8 cellular contexts compared by ENCODE assay signal in genomic region chr19:8363803-8364771, GRCh38. TPM values are rescaled to one million over a fixed set of nuclear protein-coding genes. Genes with fewer than 3 reads are reported as not detected.
DNase-seq lines count a peak whose midpoint lies in the region; ATAC-seq and TF ChIP-seq lines count a peak whose summit lies in the region.

ANGPTL4 (plus strand) TSS chr19:8364155; CDS start chr19:8364322, 167 bp downstream.

- no peak within 1 kb of the TSS for H3K27ac ChIP-seq in effector memory CD4-positive, alpha-beta T cell (ENCODE audit: insufficient read depth, low read length, poor library complexity, severe bottlenecking)
- peak within 1 kb of the TSS; percentile 38 to 46 for H3K27ac ChIP-seq in lung (ENCODE audit: low read depth in 1 of 2, low read length in 1 of 2)

- TF ChIP-seq CTCF in lung (IDR thresholded peaks at IDR 0.05; ENCODE audit: control extremely low read depth, extremely low read depth) = no peak

- H3K27me3 ChIP-seq in effector memory CD4-positive, alpha-beta T cell (replicated peaks; ENCODE audit: control insufficient read depth, insufficient read depth, low read length, poor library complexity, severe bottlenecking) = peaks cover 10% of the 10 kb centered on the region
- no peaks in the 10 kb centered on the region for H3K27me3 ChIP-seq in lung (ENCODE audit: control insufficient read depth, insufficient read depth)

- H3K9me3 Mint-ChIP-seq in activated CD4-positive, alpha-beta memory T cell treated with anti-CD3 and anti-CD28 coated beads for 36 hours = no peaks in the 10 kb centered on the region

- intact Hi-C loops in activated CD4-positive, alpha-beta memory T cell treated with anti-CD3 and anti-CD28 coated beads for 36 hours (cut with micrococcal nuclease) = no loop called here

- peaks cover 43% of the 10 kb centered on the region for H3K27me3 Mint-ChIP-seq in activated CD4-positive, alpha-beta memory T cell treated with anti-CD3 and anti-CD28 coated beads for 36 hours

- peaks cover 25% of the 10 kb centered on the region for H3K4me1 Mint-ChIP-seq in activated CD4-positive, alpha-beta memory T cell treated with anti-CD3 and anti-CD28 coated beads for 36 hours (ENCODE audit: low read depth)

- CTCF ChIA-PET in activated CD4-positive, alpha-beta memory T cell treated with anti-CD3 and anti-CD28 coated beads for 36 hours (lab: Charles Lee) = interaction anchor here (0.7 to 4.2 kb wide), 7 partner anchors 10 to 226 kb away, joined by 3 to 17 read pairs (median 3); no protein-coding TSS in a partner anchor

- H3K4me3 ChIP-seq in effector memory CD4-positive, alpha-beta T cell (ENCODE audit: insufficient read depth, low read depth, low read length, poor library complexity, severe bottlenecking) = peak within 1 kb of the TSS; percentile 39
- H3K4me3 ChIP-seq in lung = peak within 1 kb of the TSS; percentile 32

- H3K9me3 ChIP-seq in effector memory CD4-positive, alpha-beta T cell (ENCODE audit: control insufficient read depth, low read length) = no peaks in the 10 kb centered on the region
- H3K9me3 ChIP-seq in lung (ENCODE audit: control insufficient read depth in 2 of 2, insufficient read depth in 1 of 2, low read length in 1 of 2) = no peaks in the 10 kb centered on the region

- peak; percentile 44 for DNase-seq in NCI-H748 (lab: John Stamatoyannopoulos, UW; ENCODE audit: unreplicated experiment)
- no peak for DNase-seq in NCI-H748 treated with DMSO at 0.1 percent for 48 hours (lab: John Stamatoyannopoulos, UW)
- DNase-seq in activated CD4-positive, alpha-beta memory T cell treated with anti-CD3 and anti-CD28 coated beads for 36 hours = peak; percentile 77
- peak in 1 of 3 donors; percentile 8 for DNase-seq in effector memory CD4-positive, alpha-beta T cell
- peak; percentile 60 for DNase-seq in lung (ENCODE audit: low spot score)
- DNase-seq in stimulated activated CD4-positive, alpha-beta T cell treated with anti-CD3 and anti-CD28 coated beads, TNF-alpha, amount 100 ng/mL, for 4 hours (ENCODE audit: low read depth in 3 of 3) = peak; percentile 29 to 59 (median 37)
- no peak for DNase-seq in SHP77 treated with DMSO at 0.1 percent for 48 hours (lab: John Stamatoyannopoulos, UW)

- peak within 1 kb of the TSS; percentile 64 for H3K27ac Mint-ChIP-seq in activated CD4-positive, alpha-beta memory T cell treated with anti-CD3 and anti-CD28 coated beads for 36 hours

- no peaks in the 10 kb centered on the region for H3K36me3 ChIP-seq in effector memory CD4-positive, alpha-beta T cell (ENCODE audit: control insufficient read depth, insufficient read depth, low read length)
- H3K36me3 ChIP-seq in lung (ENCODE audit: control insufficient read depth in 2 of 2, insufficient read depth in 2 of 2, low read length in 2 of 2) = no peaks in the 10 kb centered on the region

- POLR2A ChIA-PET in activated CD4-positive, alpha-beta memory T cell treated with anti-CD3 and anti-CD28 coated beads for 36 hours (lab: Charles Lee) = no interaction called here

- H3K4me3 Mint-ChIP-seq in activated CD4-positive, alpha-beta memory T cell treated with anti-CD3 and anti-CD28 coated beads for 36 hours = peak within 1 kb of the TSS; percentile 68

- no peaks in the 10 kb centered on the region for H3K36me3 Mint-ChIP-seq in activated CD4-positive, alpha-beta memory T cell treated with anti-CD3 and anti-CD28 coated beads for 36 hours

- peak; percentile 42 for ATAC-seq in lung (ENCODE audit: insufficient read depth, low FRiP score)
- ATAC-seq in GM19035 (IDR thresholded peaks at IDR 0.05; ENCODE audit: unreplicated experiment) = no peak

- WGBS in lung, 2 donors = 2% methylated on average over 69 to 81 of the region's 81 CpGs

- H3K4me1 ChIP-seq in effector memory CD4-positive, alpha-beta T cell (ENCODE audit: control insufficient read depth, insufficient read depth, low read length, poor library complexity, severe bottlenecking) = peaks cover 16% of the 10 kb centered on the region
- peaks cover 6 to 30% of the 10 kb centered on the region in 2 donors for H3K4me1 ChIP-seq in lung (ENCODE audit: control insufficient read depth in 2 of 2, insufficient read depth in 2 of 2, low read length in 2 of 2)

RNA-seq across cellular contexts. Expression of gene ANGPTL4, which starts in this region (rescaled TPM):
- 1 to 10 TPM; 1.7 to 2.9 TPM for total RNA-seq in activated CD4-positive, alpha-beta memory T cell treated with anti-CD3 and anti-CD28 coated beads for 36 hours
- 10 to 100 TPM in 1 of 2 donors, 1 to 10 TPM in 1; 4.4 to 14.8 TPM for total RNA-seq in lung
- 10 to 100 TPM; 10.5 to 96.3 TPM for polyA plus RNA-seq in lung

Comparison
In these comparisons a context has a peak if more than half of its experiments do, and no peak if none do; other contexts are left out.
1. DNase-seq: peak in NCI-H748 (single experiment), activated CD4-positive, alpha-beta memory T cell treated with anti-CD3 and anti-CD28 coated beads for 36 hours (single experiment), lung (single experiment) and stimulated activated CD4-positive, alpha-beta T cell treated with anti-CD3 and anti-CD28 coated beads, TNF-alpha, amount 100 ng/mL, for 4 hours (3 of 3); none in NCI-H748 treated with DMSO at 0.1 percent for 48 hours (single experiment) and SHP77 treated with DMSO at 0.1 percent for 48 hours (single experiment).